Comparison of ENCODE assay signal across 10 cellular contexts in genomic region chr1:86965012-86965826, GRCh38. TPM values are rescaled to one million over a fixed set of nuclear protein-coding genes. Genes with fewer than 3 reads are reported as not detected.
A peak's percentile ranks its signal among the peaks of the same experiment; 100 is the strongest.
DNase-seq lines count a peak whose midpoint lies in the region; ATAC-seq, FAIRE-seq and TF ChIP-seq lines count a peak whose summit lies in the region.
"Had no signal": no experiment of that assay in that cellular context is flagged by ENCODE, and none has a peak within 500 bp of the region (broad histone marks: within the 10 kb centered on the region; RNA-seq: fewer than 3 reads in every experiment).

No MANE protein-coding gene starts in this region.

- H3K27ac Mint-ChIP-seq in CD4-positive, CD25-positive, alpha-beta regulatory T cell, result peak overlapping the region in 1 of 3 donors; percentile 0
- no peak overlapping the region for H3K27ac Mint-ChIP-seq in stimulated activated memory B cell treated with anti-CD40 and anti-IgM and Interleukin-4, amounts not matched to agents 10 μg/mL and 1 μg/mL and 100 μg/mL, for 72 hours
- H3K27ac Mint-ChIP-seq: T-helper 1 cell treated with Interleukin-12 subunit alpha and Interleukin-12 subunit beta and Interleukin-4 antibody, amounts not matched to agents 30 μg/mL and 1 μg/mL, for 36 hours had no signal

- H3K27me3 Mint-ChIP-seq in CD4-positive, CD25-positive, alpha-beta regulatory T cell, result no peaks in the 10 kb centered on the region
- no peaks in the 10 kb centered on the region for H3K27me3 Mint-ChIP-seq in stimulated activated memory B cell treated with anti-CD40 and anti-IgM and Interleukin-4, amounts not matched to agents 10 μg/mL and 1 μg/mL and 100 μg/mL, for 72 hours

- H3K27me3 ChIP-seq in CD4-positive, CD25-positive, alpha-beta regulatory T cell (ENCODE audit: control insufficient read depth, insufficient read depth, low read length), result no peaks in the 10 kb centered on the region
- H3K27me3 ChIP-seq in brain microvascular endothelial cell (replicated peaks), result no peaks in the 10 kb centered on the region
- H3K27me3 ChIP-seq in HepG2 (ENCODE audit: control insufficient read depth in 1 of 2, insufficient read depth in 2 of 2, low read length in 2 of 2), result no peaks in the 10 kb centered on the region
- H3K27me3 ChIP-seq: neutrophil had no signal

- POLR2A ChIA-PET in HepG2 (lab: Yijun Ruan, JAX), result interaction anchor here (1.0 to 1.9 kb wide), 2 partner anchors 49 to 51 kb away, joined by 3 to 12 read pairs; partner anchors contain the start of genes HS2ST1 and SELENOF

- CTCF ChIA-PET in HepG2 (lab: Yijun Ruan, JAX; ENCODE audit: low intra/inter-chr PET ratio, low total read pairs), result interaction anchor here (1.8 to 1.9 kb wide), 2 partner anchors 132 to 184 kb away, joined by 4 to 13 read pairs; no protein-coding TSS in a partner anchor

- peak in 2 of 3 donors; percentile 20 to 25 for DNase-seq in CD4-positive, CD25-positive, alpha-beta regulatory T cell
- DNase-seq in GM13977 (ENCODE audit: low spot score) (no peak), NCI-H1105 treated with DMSO at 0.1 percent for 48 hours (lab: John Stamatoyannopoulos, UW) (peak; percentile 45), brain microvascular endothelial cell (peak; percentile 42), HepG2 (ENCODE audit: low spot score) (peak; percentile 46)

- H3K9me3 ChIP-seq in CD4-positive, CD25-positive, alpha-beta regulatory T cell (ENCODE audit: control insufficient read depth in 2 of 2, low read length in 2 of 2), result no peaks in the 10 kb centered on the region
- H3K9me3 ChIP-seq in HepG2 (ENCODE audit: low read length), result no peaks in the 10 kb centered on the region
- H3K9me3 ChIP-seq: neutrophil had no signal

- H3K4me1 Mint-ChIP-seq in CD4-positive, CD25-positive, alpha-beta regulatory T cell, result peaks cover 0 to 8% (median 4%) of the 10 kb centered on the region in 4 donors
- H3K4me1 Mint-ChIP-seq in stimulated activated memory B cell treated with anti-CD40 and anti-IgM and Interleukin-4, amounts not matched to agents 10 μg/mL and 1 μg/mL and 100 μg/mL, for 72 hours, result peaks cover 16% of the 10 kb centered on the region

- H3K9ac ChIP-seq in HepG2 (ENCODE audit: insufficient read depth, low read depth, low read length), result no peak overlapping the region

- TF ChIP-seq POLR2A in HepG2 (IDR thresholded peaks at IDR 0.05; ENCODE audit: insufficient read depth in 1 of 2, low read depth in 2 of 2, low read length in 2 of 2), result no peak

- peaks cover 64% of the 10 kb centered on the region for H3K79me2 ChIP-seq in HepG2 (ENCODE audit: insufficient read depth, low read length)

- no peak overlapping the region for H2AFZ ChIP-seq in HepG2 (ENCODE audit: low read length)

- no peaks in the 10 kb centered on the region for H3K9me3 Mint-ChIP-seq in CD4-positive, CD25-positive, alpha-beta regulatory T cell
- H3K9me3 Mint-ChIP-seq in stimulated activated memory B cell treated with anti-CD40 and anti-IgM and Interleukin-4, amounts not matched to agents 10 μg/mL and 1 μg/mL and 100 μg/mL, for 72 hours, result no peaks in the 10 kb centered on the region
- H3K9me3 Mint-ChIP-seq: T-helper 1 cell treated with Interleukin-12 subunit alpha and Interleukin-12 subunit beta and Interleukin-4 antibody, amounts not matched to agents 30 μg/mL and 1 μg/mL, for 36 hours had no signal

- in situ Hi-C loops in GM13977 (cut with MboI; ENCODE audit: low pct_unique_long_range_greater_than_20kb, low sequenced_read_pairs, unreplicated experiment), result no loop called here
- in situ Hi-C loops in brain microvascular endothelial cell (cut with HindIII; ENCODE audit: low pct_ligation_motif_present, low sequenced_read_pairs), result no loop called here
- in situ Hi-C loops in HepG2 (cut with HindIII; ENCODE audit: extremely low pct_ligation_motif_present, low pct_unique_long_range_greater_than_20kb), result no loop called here

- FAIRE-seq in HepG2 (lab: Jason Lieb, UNC), result peak; percentile 51

- TF ChIP-seq CTCF in GM13977 (IDR thresholded peaks at IDR 0.05; ENCODE audit: extremely low read depth, insufficient read depth, missing control alignments) (peak; percentile 50), brain microvascular endothelial cell (IDR thresholded peaks at IDR 0.05; ENCODE audit: low read depth, low read length, missing control alignments) (peak; percentile 83), HepG2 (CRISPR knock-in tag; IDR thresholded peaks at IDR 0.05) (peak; percentile 66)

- no peak for ATAC-seq in CD4-positive, CD25-positive, alpha-beta regulatory T cell (ENCODE audit: low read depth in 2 of 2)
- ATAC-seq in HepG2 (peak; percentile 73), GM19023 (IDR thresholded peaks at IDR 0.05; ENCODE audit: unreplicated experiment) (no peak), GM18502 (IDR thresholded peaks at IDR 0.05; ENCODE audit: poor library complexity, unreplicated experiment) (no peak)
- ATAC-seq in stimulated activated memory B cell treated with anti-CD40 and anti-IgM and Interleukin-4, amounts not matched to agents 10 μg/mL and 1 μg/mL and 100 μg/mL, for 72 hours, result no peak

- intact Hi-C loops in HepG2 (cut with micrococcal nuclease; ENCODE audit: unreplicated experiment), result loop anchor here (1.0 to 10.0 kb wide), 4 partner anchors 49 to 460 kb away; no protein-coding TSS in a partner anchor

- H3K4me2 ChIP-seq in HepG2 (ENCODE audit: low read depth, low read length), result no peak overlapping the region

- no peaks in the 10 kb centered on the region for H3K36me3 ChIP-seq in CD4-positive, CD25-positive, alpha-beta regulatory T cell (ENCODE audit: control insufficient read depth, insufficient read depth, low read length)
- H3K36me3 ChIP-seq in brain microvascular endothelial cell (replicated peaks), result no peaks in the 10 kb centered on the region
- H3K36me3 ChIP-seq in HepG2 (replicated peaks in 1 of 2; ENCODE audit: control insufficient read depth in 1 of 2, insufficient read depth in 2 of 2, low read length in 2 of 2), result no peaks in the 10 kb centered on the region
- H3K36me3 ChIP-seq: neutrophil had no signal

- no TSS peak for BruUV-seq in HepG2 (replicated peaks; lab: Mats Ljungman, UMichigan)

- peak; percentile 67 for TF ChIP-seq RAD21 in HepG2 (CRISPR knock-in tag; IDR thresholded peaks at IDR 0.05)

- no peak overlapping the region for H3K4me3 ChIP-seq in CD4-positive, CD25-positive, alpha-beta regulatory T cell (ENCODE audit: low read depth, low read length)
- no peak overlapping the region for H3K4me3 ChIP-seq in brain microvascular endothelial cell (ENCODE audit: low read depth, low read length)
- no peak overlapping the region for H3K4me3 ChIP-seq in HepG2 (replicated peaks in 1 of 3; ENCODE audit: insufficient read depth in 1 of 3, low read depth in 2 of 3, low read length in 3 of 3)

- H3K36me3 Mint-ChIP-seq in CD4-positive, CD25-positive, alpha-beta regulatory T cell, result no peaks in the 10 kb centered on the region
- no peaks in the 10 kb centered on the region for H3K36me3 Mint-ChIP-seq in stimulated activated memory B cell treated with anti-CD40 and anti-IgM and Interleukin-4, amounts not matched to agents 10 μg/mL and 1 μg/mL and 100 μg/mL, for 72 hours

- H4K20me1 ChIP-seq in HepG2 (ENCODE audit: insufficient read depth, low read length), result no peaks in the 10 kb centered on the region

- no peak overlapping the region for H3K27ac ChIP-seq in CD4-positive, CD25-positive, alpha-beta regulatory T cell (ENCODE audit: insufficient read depth, low read length, poor library complexity, severe bottlenecking)
- H3K27ac ChIP-seq in brain microvascular endothelial cell, result no peak overlapping the region
- no peak overlapping the region for H3K27ac ChIP-seq in HepG2 (ENCODE audit: extremely low read length, insufficient read depth, low read length)
- H3K27ac ChIP-seq: neutrophil had no signal

- 63% methylated on average over 2 of the region's 2 CpGs for WGBS in HepG2 (ENCODE audit: low lambda C conversion rate)

- H3K4me1 ChIP-seq in CD4-positive, CD25-positive, alpha-beta regulatory T cell (ENCODE audit: control insufficient read depth, insufficient read depth, low read length, poor library complexity, severe bottlenecking), result no peaks in the 10 kb centered on the region
- peaks cover 19% of the 10 kb centered on the region for H3K4me1 ChIP-seq in HepG2 (ENCODE audit: insufficient read depth, low read length)

- H3K4me3 Mint-ChIP-seq in CD4-positive, CD25-positive, alpha-beta regulatory T cell, result no peak overlapping the region
- no peak overlapping the region for H3K4me3 Mint-ChIP-seq in stimulated activated memory B cell treated with anti-CD40 and anti-IgM and Interleukin-4, amounts not matched to agents 10 μg/mL and 1 μg/mL and 100 μg/mL, for 72 hours
- H3K4me3 Mint-ChIP-seq: T-helper 1 cell treated with Interleukin-12 subunit alpha and Interleukin-12 subunit beta and Interleukin-4 antibody, amounts not matched to agents 30 μg/mL and 1 μg/mL, for 36 hours had no signal

- TF ChIP-seq EP300 in HepG2 (IDR thresholded peaks at IDR 0.05; ENCODE audit: low read depth in 2 of 2, low read length in 2 of 2) (no peak), HepG2 (CRISPR knock-in tag; IDR thresholded peaks at IDR 0.05; ENCODE audit: borderline replicate concordance) (no peak)

RNA-seq across cellular contexts. Expression of gene HS2ST1, which starts 50.8 kb away (rescaled TPM):
- 12.3 TPM for total RNA-seq in CD4-positive, CD25-positive, alpha-beta regulatory T cell
- polyA plus RNA-seq in CD4-positive, CD25-positive, alpha-beta regulatory T cell, result 1 to 10 TPM; 7.7 to 9.4 (median 7.9) TPM
- total RNA-seq in HepG2 (2016; rRNA removed; fragmentation: Illumina TruSeq; extraction: Trizol), result 51.2 and 58.7 TPM in 2 replicates
- total RNA-seq in HepG2 (2016; cell fraction: cytosol; rRNA removed; fragmentation: Illumina TruSeq; extraction: Trizol; ENCODE audit: low read depth), result 9.1 and 9.3 TPM in 2 replicates
- 47.0 and 61.5 TPM in 2 replicates for total RNA-seq in HepG2 (2016; cell fraction: insoluble cytoplasmic fraction; rRNA removed; fragmentation: Illumina TruSeq; extraction: Trizol)
- 17.7 and 21.3 TPM in 2 replicates for total RNA-seq in HepG2 (2016; cell fraction: membrane; rRNA removed; fragmentation: Illumina TruSeq; extraction: Trizol)
- 55.0 and 59.2 TPM in 2 replicates for total RNA-seq in HepG2 (2016; cell fraction: nucleus; rRNA removed; fragmentation: Illumina TruSeq; extraction: Trizol)
- polyA plus RNA-seq in HepG2 (2011; rRNA removed), result 19.6 and 22.1 TPM in 2 replicates
- 9.0 and 13.8 TPM in 2 replicates for polyA plus RNA-seq in HepG2 (2011; cell fraction: cytosol; rRNA removed)
- 3.7 and 5.2 TPM in 2 replicates for polyA plus RNA-seq in HepG2 (2011; cell fraction: nucleus; rRNA removed)
- polyA plus RNA-seq in HepG2 (2012), result 27.9 and 38.2 TPM in 2 replicates
- 3.6 TPM in 2 replicates for polyA plus RNA-seq in HepG2 (2016; cell fraction: cytosol; fragmentation: Illumina TruSeq; extraction: Trizol; ENCODE audit: low read depth)
- 41.4 and 41.7 TPM in 2 replicates for polyA plus RNA-seq in HepG2 (2016; cell fraction: insoluble cytoplasmic fraction; fragmentation: Illumina TruSeq; extraction: Trizol; ENCODE audit: low read depth)
- polyA plus RNA-seq in HepG2 (2016; cell fraction: membrane; fragmentation: Illumina TruSeq; extraction: Trizol; ENCODE audit: low read depth), result 11.4 and 11.7 TPM in 2 replicates
- 49.1 and 51.8 TPM in 2 replicates for polyA plus RNA-seq in HepG2 (2016; cell fraction: nucleus; fragmentation: Illumina TruSeq; extraction: Trizol; ENCODE audit: insufficient read depth, low read depth)
- 8.4 and 14.9 TPM in 2 replicates for polyA minus RNA-seq in HepG2 (2011; rRNA and poly(A)+ RNA removed; ENCODE audit: low replicate concordance)
- 28.0 and 34.0 TPM in 2 replicates for polyA minus RNA-seq in HepG2 (2011; cell fraction: cytosol; rRNA and poly(A)+ RNA removed)
- 38.8 and 42.7 TPM in 2 replicates for polyA minus RNA-seq in HepG2 (2011; cell fraction: nucleus; rRNA and poly(A)+ RNA removed)

RNA-seq across cellular contexts. Expression of gene SELENOF, which starts 51.3 kb away (rescaled TPM):
- 128 TPM for total RNA-seq in CD4-positive, CD25-positive, alpha-beta regulatory T cell
- polyA plus RNA-seq in CD4-positive, CD25-positive, alpha-beta regulatory T cell, result 100 to 1,000 TPM; 274 to 322 (median 304) TPM
- total RNA-seq in HepG2 (2016; rRNA removed; fragmentation: Illumina TruSeq; extraction: Trizol), result 124 and 163 TPM in 2 replicates
- total RNA-seq in HepG2 (2016; cell fraction: cytosol; rRNA removed; fragmentation: Illumina TruSeq; extraction: Trizol; ENCODE audit: low read depth), result 25.2 and 35.4 TPM in 2 replicates
- total RNA-seq in HepG2 (2016; cell fraction: insoluble cytoplasmic fraction; rRNA removed; fragmentation: Illumina TruSeq; extraction: Trizol), result 130 and 171 TPM in 2 replicates
- 69.8 and 78.9 TPM in 2 replicates for total RNA-seq in HepG2 (2016; cell fraction: membrane; rRNA removed; fragmentation: Illumina TruSeq; extraction: Trizol)
- 143 and 153 TPM in 2 replicates for total RNA-seq in HepG2 (2016; cell fraction: nucleus; rRNA removed; fragmentation: Illumina TruSeq; extraction: Trizol)
- 88.2 and 133 TPM in 2 replicates for polyA plus RNA-seq in HepG2 (2011; rRNA removed)
- 54.9 and 90.7 TPM in 2 replicates for polyA plus RNA-seq in HepG2 (2011; cell fraction: cytosol; rRNA removed)
- 15.6 and 23.8 TPM in 2 replicates for polyA plus RNA-seq in HepG2 (2011; cell fraction: nucleus; rRNA removed)
- 109 and 157 TPM in 2 replicates for polyA plus RNA-seq in HepG2 (2012)
- 26.8 and 27.6 TPM in 2 replicates for polyA plus RNA-seq in HepG2 (2016; cell fraction: cytosol; fragmentation: Illumina TruSeq; extraction: Trizol; ENCODE audit: low read depth)
- 145 and 147 TPM in 2 replicates for polyA plus RNA-seq in HepG2 (2016; cell fraction: insoluble cytoplasmic fraction; fragmentation: Illumina TruSeq; extraction: Trizol; ENCODE audit: low read depth)
- 57.9 and 59.8 TPM in 2 replicates for polyA plus RNA-seq in HepG2 (2016; cell fraction: membrane; fragmentation: Illumina TruSeq; extraction: Trizol; ENCODE audit: low read depth)
- 249 and 252 TPM in 2 replicates for polyA plus RNA-seq in HepG2 (2016; cell fraction: nucleus; fragmentation: Illumina TruSeq; extraction: Trizol; ENCODE audit: insufficient read depth, low read depth)
- polyA minus RNA-seq in HepG2 (2011; rRNA and poly(A)+ RNA removed; ENCODE audit: low replicate concordance), result 41.6 and 58.4 TPM in 2 replicates
- 50.9 and 59.9 TPM in 2 replicates for polyA minus RNA-seq in HepG2 (2011; cell fraction: cytosol; rRNA and poly(A)+ RNA removed)
- 38.8 and 44.2 TPM in 2 replicates for polyA minus RNA-seq in HepG2 (2011; cell fraction: nucleus; rRNA and poly(A)+ RNA removed)
